ENCODE assay signal across 28 cellular contexts in genomic region chr13:93293716-93294115, GRCh38.
"Had no signal": no experiment of that assay in that cellular context is flagged by ENCODE, and none has a peak within 500 bp of the region (broad histone marks: within the 10 kb centered on the region; RNA-seq: fewer than 3 reads in every experiment).

No MANE protein-coding gene starts in this region.

- H3K36me3 Mint-ChIP-seq: natural killer cell; stimulated activated effector memory CD8-positive, alpha-beta T cell treated with anti-CD3 and anti-CD28 coated beads, Interleukin-12 subunit alpha, Interleukin-12 subunit beta, amount 100 ng/mL, for 72 hours; stimulated activated naive B cell treated with anti-CD40 and anti-IgM and Interleukin-4, amounts not matched to agents 10 μg/mL and 1 μg/mL and 100 μg/mL, for 72 hours had no signal

- H3K27me3 Mint-ChIP-seq: progenitor cell of endocrine pancreas; stimulated activated naive B cell treated with anti-CD40 and anti-IgM and Interleukin-4, amounts not matched to agents 10 μg/mL and 1 μg/mL and 100 μg/mL, for 72 hours had no signal

- H3K4me1 ChIP-seq: psoas muscle, right lobe of liver, sigmoid colon, stomach, thyroid gland, tibial nerve, upper lobe of left lung, vagina had no signal

- H3K4me3 ChIP-seq: ovary, psoas muscle, right lobe of liver, sigmoid colon, stomach, thoracic aorta, thyroid gland, tibial nerve, upper lobe of left lung, vagina had no signal

- H3K4me1 Mint-ChIP-seq: natural killer cell; stimulated activated effector memory CD8-positive, alpha-beta T cell treated with anti-CD3 and anti-CD28 coated beads, Interleukin-12 subunit alpha, Interleukin-12 subunit beta, amount 100 ng/mL, for 72 hours; stimulated activated naive B cell treated with anti-CD40 and anti-IgM and Interleukin-4, amounts not matched to agents 10 μg/mL and 1 μg/mL and 100 μg/mL, for 72 hours had no signal

- H3K27ac ChIP-seq: ovary, parathyroid adenoma, psoas muscle, right lobe of liver, sigmoid colon, stomach, thoracic aorta, thyroid gland, tibial nerve, upper lobe of left lung, vagina had no signal

- H3K36me3 ChIP-seq: ovary, right lobe of liver, sigmoid colon, stomach, thoracic aorta, thyroid gland, tibial nerve, upper lobe of left lung, vagina had no signal

- H2AFZ ChIP-seq: parathyroid adenoma had no signal

- H3K27me3 ChIP-seq: ovary, right lobe of liver, sigmoid colon, stomach, thyroid gland, tibial nerve, upper lobe of left lung, vagina had no signal

- DNase-seq: natural killer cell; occipital lobe; ovary; posterior cingulate gyrus; psoas muscle; right cardiac atrium; right lobe of liver; sigmoid colon; small intestine; stimulated activated CD4-positive, alpha-beta T cell treated with anti-CD3 and anti-CD28 coated beads, Interleukin-15, amount 100 ng/mL, for 24 hours; stimulated activated CD4-positive, alpha-beta T cell treated with anti-CD3 and anti-CD28 coated beads, Interleukin-2, amount 100 ng/mL, for 24 hours; stimulated activated CD4-positive, alpha-beta T cell treated with anti-CD3 and anti-CD28 coated beads, Interleukin-2, amount 100 ng/mL, for 48 hours; stimulated activated CD4-positive, alpha-beta T cell treated with anti-CD3 and anti-CD28 coated beads, Interleukin-4, amount 100 ng/mL, for 24 hours; stimulated activated naive B cell treated with anti-CD40 and anti-IgM and Interleukin-4, amounts not matched to agents 10 μg/mL and 1 μg/mL and 100 μg/mL, for 72 hours; stimulated activated naive CD4-positive, alpha-beta T cell treated with Interleukin-2 at 50 U/mL for 16 hours; stomach; thyroid gland; trophoblast cell; upper lobe of left lung had no signal

- H3K4me3 Mint-ChIP-seq: natural killer cell; nephron; stimulated activated effector memory CD8-positive, alpha-beta T cell treated with anti-CD3 and anti-CD28 coated beads, Interleukin-12 subunit alpha, Interleukin-12 subunit beta, amount 100 ng/mL, for 72 hours; stimulated activated naive B cell treated with anti-CD40 and anti-IgM and Interleukin-4, amounts not matched to agents 10 μg/mL and 1 μg/mL and 100 μg/mL, for 72 hours; stimulated activated naive CD8-positive, alpha-beta T cell treated with anti-CD3 and anti-CD28 coated beads, Interleukin-15, Interleukin-2, amounts not matched to agents 100 ng/mL and 50 ng/mL, for 24 hours had no signal

- H3K9me3 Mint-ChIP-seq: nephron had no signal

- H3K9me3 ChIP-seq: ovary, psoas muscle, right lobe of liver, sigmoid colon, stomach, thoracic aorta, thyroid gland, tibial nerve, upper lobe of left lung, vagina had no signal

- FAIRE-seq: small intestine, urothelium cell line had no signal

- ATAC-seq: natural killer cell; psoas muscle; right cardiac atrium; right lobe of liver; stimulated activated effector memory CD8-positive, alpha-beta T cell treated with anti-CD3 and anti-CD28 coated beads, Interleukin-12 subunit alpha, Interleukin-12 subunit beta, amount 100 ng/mL, for 72 hours; stimulated activated naive B cell treated with anti-CD40 and anti-IgM and Interleukin-4, amounts not matched to agents 10 μg/mL and 1 μg/mL and 100 μg/mL, for 72 hours had no signal

- H3K79me2 ChIP-seq: parathyroid adenoma had no signal

- H3K27ac Mint-ChIP-seq: natural killer cell; nephron; progenitor cell of endocrine pancreas; stimulated activated effector memory CD8-positive, alpha-beta T cell treated with anti-CD3 and anti-CD28 coated beads, Interleukin-12 subunit alpha, Interleukin-12 subunit beta, amount 100 ng/mL, for 72 hours; stimulated activated naive B cell treated with anti-CD40 and anti-IgM and Interleukin-4, amounts not matched to agents 10 μg/mL and 1 μg/mL and 100 μg/mL, for 72 hours; stimulated activated naive CD8-positive, alpha-beta T cell treated with anti-CD3 and anti-CD28 coated beads, Interleukin-15, Interleukin-2, amounts not matched to agents 100 ng/mL and 50 ng/mL, for 24 hours had no signal

- H3K9ac ChIP-seq: parathyroid adenoma had no signal
